In the genomic region with DNA sequence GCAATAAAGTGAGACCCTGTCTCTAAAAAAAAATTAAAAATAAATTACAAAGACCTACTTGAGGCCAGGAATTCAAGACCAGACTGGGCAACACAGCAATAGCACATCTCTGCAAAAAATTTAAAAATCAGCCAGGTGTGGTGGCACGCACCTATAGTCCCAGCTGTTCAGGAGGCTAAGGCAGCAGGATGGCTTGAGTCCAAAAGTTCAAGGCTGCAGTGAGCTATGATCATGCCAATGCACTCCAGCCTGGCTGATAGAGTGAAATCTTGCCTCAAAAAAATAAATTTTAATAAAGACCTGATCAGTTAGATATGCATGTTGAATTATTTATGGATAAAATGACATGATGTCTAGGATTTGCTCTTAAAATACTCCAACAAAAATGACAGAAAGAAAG, we compare ENCODE assay signal across 15 cellular contexts.
"Had no signal": no experiment of that assay in that cellular context is flagged by ENCODE, and none has a peak within 500 bp of the region (broad histone marks: within the 10 kb centered on the region; RNA-seq: fewer than 3 reads in every experiment).

No MANE protein-coding gene starts in this region.

- H3K9me3 Mint-ChIP-seq: naive B cell, nephron, type B pancreatic cell had no signal

- H3K27ac Mint-ChIP-seq: progenitor cell of endocrine pancreas, type B pancreatic cell had no signal

- H3K4me3 ChIP-seq: dorsolateral prefrontal cortex, pancreas, skin epidermis, suprapubic skin, thyroid gland, uterus had no signal

- H3K27me3 ChIP-seq: dorsolateral prefrontal cortex, pancreas, suprapubic skin, thyroid gland, uterus had no signal

- H3K4me1 ChIP-seq: pancreas, suprapubic skin, thyroid gland, uterus had no signal

- H3K36me3 ChIP-seq: pancreas, uterus had no signal

- DNase-seq: cortex of kidney; dorsolateral prefrontal cortex; effector CD8-positive, alpha-beta T cell; islet precursor cell; occipital lobe; pancreas; stimulated activated CD4-positive, alpha-beta T cell treated with anti-CD3 and anti-CD28 coated beads, Interleukin-12 subunit alpha, Interleukin-12 subunit beta, amount 100 ng/mL, for 4 hours; thyroid gland; uterus had no signal

- H3K27me3 Mint-ChIP-seq: naive B cell, progenitor cell of endocrine pancreas, type B pancreatic cell had no signal

- H3K36me3 Mint-ChIP-seq: naive B cell had no signal

- H3K4me3 Mint-ChIP-seq: naive B cell, nephron, type B pancreatic cell had no signal

- H3K4me1 Mint-ChIP-seq: nephron had no signal

- H3K9me3 ChIP-seq: pancreas, suprapubic skin, thyroid gland, uterus had no signal

- H3K27ac ChIP-seq: dorsolateral prefrontal cortex, pancreas, skin epidermis, suprapubic skin, thyroid gland, uterus had no signal
